ENCODE assay signal across 17 cellular contexts in the genomic region with DNA sequence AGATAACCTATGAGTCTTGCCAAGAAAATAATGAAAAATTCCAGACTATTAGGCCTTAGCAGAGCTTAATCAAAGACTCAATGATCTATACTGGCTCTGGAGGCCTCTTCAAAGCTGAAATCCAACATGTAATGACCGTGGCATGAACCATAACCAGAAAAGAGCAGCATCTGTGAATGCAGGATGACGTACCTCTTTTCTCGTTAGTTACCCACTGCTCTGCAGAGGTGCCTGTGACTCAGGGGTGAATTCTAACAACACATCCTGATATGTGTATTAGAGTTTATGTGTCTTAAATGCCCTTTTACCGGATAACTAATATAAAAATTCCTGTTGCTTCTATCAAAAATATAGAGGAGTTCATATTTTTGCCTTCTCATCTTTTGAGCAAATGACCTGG.
DNase-seq lines count a peak whose midpoint lies in the region; ATAC-seq, FAIRE-seq and TF ChIP-seq lines count a peak whose summit lies in the region.
"Had no signal": no experiment of that assay in that cellular context is flagged by ENCODE, and none has a peak within 500 bp of the region (broad histone marks: within the 10 kb centered on the region; RNA-seq: fewer than 3 reads in every experiment).

No MANE protein-coding gene starts in this region.

- H3K9me3 ChIP-seq in pancreas, result no peaks in the 10 kb centered on the region
- H3K9me3 ChIP-seq: BE2C had no signal

- H3K4me3 ChIP-seq in choroid plexus epithelial cell (ENCODE audit: low read depth, low read length), result no peak overlapping the region
- H3K4me3 ChIP-seq in pancreas, result no peak overlapping the region
- H3K4me3 ChIP-seq: GM23338 had no signal

- no peak overlapping the region for H3K4me3 Mint-ChIP-seq in HFFc6
- H3K4me3 Mint-ChIP-seq: CD4-positive, CD25-positive, alpha-beta regulatory T cell; CD8-positive, alpha-beta memory T cell; GM23338 had no signal

- no peak overlapping the region for H3K27ac Mint-ChIP-seq in HFFc6
- H3K27ac Mint-ChIP-seq: CD4-positive, CD25-positive, alpha-beta regulatory T cell; CD8-positive, alpha-beta memory T cell; GM23338 had no signal

- ATAC-seq in pancreas, result no peak
- ATAC-seq in GM19023 (IDR thresholded peaks at IDR 0.05; ENCODE audit: unreplicated experiment), result no peak
- ATAC-seq: GM23338 had no signal

- intact Hi-C loops in pancreas (cut with DNase I), result no loop called here

- no peaks in the 10 kb centered on the region for H3K36me3 Mint-ChIP-seq in HFFc6 (ENCODE audit: low read depth)
- H3K36me3 Mint-ChIP-seq: CD4-positive, CD25-positive, alpha-beta regulatory T cell; CD8-positive, alpha-beta memory T cell had no signal

- H3K27me3 ChIP-seq in pancreas, result no peaks in the 10 kb centered on the region
- H3K27me3 ChIP-seq: BE2C had no signal

- peaks cover 14% of the 10 kb centered on the region for H3K4me1 Mint-ChIP-seq in HFFc6 (ENCODE audit: low read depth)
- H3K4me1 Mint-ChIP-seq: CD4-positive, CD25-positive, alpha-beta regulatory T cell; CD8-positive, alpha-beta memory T cell had no signal

- no peak overlapping the region for H3K27ac ChIP-seq in pancreas
- H3K27ac ChIP-seq: KMS-11 had no signal

- no peaks in the 10 kb centered on the region for H3K27me3 Mint-ChIP-seq in HFFc6 (ENCODE audit: insufficient read depth)
- H3K27me3 Mint-ChIP-seq: CD4-positive, CD25-positive, alpha-beta regulatory T cell; CD8-positive, alpha-beta memory T cell had no signal

- FAIRE-seq in pancreas (lab: Jason Lieb, UNC), result no peak
- FAIRE-seq: GM12891 had no signal

- DNase-seq in EH (ENCODE audit: low read depth) (peak; percentile 32), HFFc6 (peak; percentile 56), choroid plexus epithelial cell (ENCODE audit: low read depth) (peak; percentile 7), iris pigment epithelial cell (ENCODE audit: low read depth) (peak; percentile 5), epidermal melanocyte (ENCODE audit: insufficient read length, low spot score) (no peak), 8988T (no peak), pancreas (no peak)
- DNase-seq: BE2C; C1 segment of cervical spinal cord; CD4-positive, CD25-positive, alpha-beta regulatory T cell; CD8-positive, alpha-beta memory T cell; COR-L47; H7 had no signal

- H3K36me3 ChIP-seq in pancreas, result no peaks in the 10 kb centered on the region
- H3K36me3 ChIP-seq: BE2C had no signal

- 64 to 77% methylated on average over 4 of the region's 4 CpGs for WGBS in pancreas, 2 donors

- no peak for TF ChIP-seq CTCF in HFFc6 (IDR thresholded peaks at IDR 0.05)
- TF ChIP-seq CTCF in choroid plexus epithelial cell (conservative IDR thresholded peaks at IDR 0.05; ENCODE audit: low read depth, low read length), result no peak
- TF ChIP-seq CTCF in pancreas (IDR thresholded peaks at IDR 0.05), result no peak

- H3K9me3 Mint-ChIP-seq in HFFc6, result no peaks in the 10 kb centered on the region
- H3K9me3 Mint-ChIP-seq: GM23338 had no signal

- no peaks in the 10 kb centered on the region for H3K4me1 ChIP-seq in pancreas
- H3K4me1 ChIP-seq: BE2C had no signal

Comparison
In these comparisons a context has a peak if more than half of its experiments do, and no peak if none do; other contexts are left out.
1. DNase-seq: peak in EH (single experiment), HFFc6 (single experiment), choroid plexus epithelial cell (single experiment) and iris pigment epithelial cell (single experiment); none in epidermal melanocyte (single experiment), 8988T (single experiment) and pancreas (0 of 6).